ENCODE assay signal across 8 cellular contexts in the genomic region with DNA sequence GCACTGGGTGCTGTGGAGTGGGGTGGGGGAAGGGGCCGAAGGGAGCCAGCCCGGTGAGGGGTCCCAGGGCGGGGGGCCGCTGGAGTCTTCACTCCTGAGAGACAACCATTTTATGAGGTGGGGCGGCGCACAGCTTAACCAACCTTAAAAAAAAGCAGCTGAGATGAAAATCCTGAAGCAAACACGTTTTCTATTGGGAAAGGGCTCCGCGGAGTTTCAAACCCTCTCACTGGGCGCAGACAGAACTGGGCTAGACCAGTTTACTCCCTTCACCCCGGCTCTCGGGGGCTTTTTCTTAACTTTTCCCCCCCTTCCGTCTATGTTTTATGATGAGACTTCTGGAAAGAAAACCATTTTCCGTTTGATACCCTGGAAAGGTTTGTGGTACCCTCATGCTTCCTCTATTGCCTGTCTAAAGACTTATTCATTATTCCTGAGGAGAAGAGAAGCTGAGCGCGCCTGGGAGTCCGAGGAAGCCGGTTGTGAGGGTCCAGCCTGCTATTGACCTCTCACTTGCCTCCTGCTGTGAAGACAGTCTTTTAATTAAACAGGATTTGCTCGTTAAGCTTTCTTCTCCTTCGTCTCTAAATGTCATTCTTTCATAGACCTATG. TPM values are rescaled to one million over a fixed set of nuclear protein-coding genes. Genes with fewer than 3 reads are reported as not detected.
A peak's percentile ranks its signal among the peaks of the same experiment; 100 is the strongest.
DNase-seq lines count a peak whose midpoint lies in the region; ATAC-seq, FAIRE-seq and TF ChIP-seq lines count a peak whose summit lies in the region.

No MANE protein-coding gene starts in this region.

- H3K4me3 ChIP-seq in A549 (peak overlapping the region; percentile 78), SJSA1 (peak overlapping the region; percentile 66), foreskin fibroblast (ENCODE audit: low read depth in 1 of 2, low read length in 2 of 2) (peak overlapping the region; percentile 62 to 76)

- H3K27me3 ChIP-seq in SJSA1 (replicated peaks): no peaks in the 10 kb centered on the region

- DNase-seq in A549 (ENCODE audit: low read depth in 1 of 2, low spot score in 1 of 2): no peak
- peak in 1 of 2 experiments; percentile 47 for DNase-seq in SJSA1 (ENCODE audit: low read depth in 1 of 2, low spot score in 2 of 2)
- DNase-seq in foreskin fibroblast: no peak
- no peak for DNase-seq in progenitor cell of endocrine pancreas (ENCODE audit: low spot score, unreplicated experiment)
- DNase-seq in NAMALWA (ENCODE audit: low spot score): no peak
- DNase-seq in RCC 7860 (ENCODE audit: low spot score): no peak

- TF ChIP-seq POLR2A in A549 (IDR thresholded peaks at IDR 0.05; ENCODE audit: low read length) (no peak), GM19193 (IDR thresholded peaks at IDR 0.05; ENCODE audit: extremely low read depth, insufficient read depth, insufficient read length) (peak; percentile 3)

- TF ChIP-seq EP300 in A549 (IDR thresholded peaks at IDR 0.05): no peak

- H3K4me2 ChIP-seq in A549: peak overlapping the region; percentile 89

- H3K9me3 ChIP-seq in A549 (no peaks in the 10 kb centered on the region), SJSA1 (replicated peaks) (no peaks in the 10 kb centered on the region)

- no peak for TF ChIP-seq CTCF in A549 (IDR thresholded peaks at IDR 0.05)
- no peak for TF ChIP-seq CTCF in foreskin fibroblast (IDR thresholded peaks at IDR 0.05; ENCODE audit: low read depth, low read length)
- no peak for TF ChIP-seq CTCF in progenitor cell of endocrine pancreas (IDR thresholded peaks at IDR 0.05; ENCODE audit: unreplicated experiment)

- POLR2A ChIA-PET in A549 (lab: Yijun Ruan, JAX): interaction anchor here (0.6 to 2.7 kb wide), 8 partner anchors 76 to 291 kb away, joined by 3 to 39 read pairs (median 4); no protein-coding TSS in a partner anchor

- FAIRE-seq in A549 (lab: Jason Lieb, UNC) (no peak), RCC 7860 (lab: Jason Lieb, UNC) (no peak)

- H3K27ac ChIP-seq in A549 (peak overlapping the region; percentile 91 to 95), SJSA1 (peak overlapping the region; percentile 65)

- H3K4me1 ChIP-seq in A549 (peaks cover 31% of the 10 kb centered on the region), SJSA1 (replicated peaks) (peaks cover 22% of the 10 kb centered on the region)

- no peak overlapping the region for H3K4me3 Mint-ChIP-seq in progenitor cell of endocrine pancreas (ENCODE audit: low read depth)

- H3K27ac Mint-ChIP-seq in progenitor cell of endocrine pancreas: peak overlapping the region; percentile 7

- TF ChIP-seq RAD21 in A549 (conservative IDR thresholded peaks at IDR 0.05 in 1 of 2, IDR thresholded peaks at IDR 0.05 in 1 of 2): no peak

- H3K36me3 Mint-ChIP-seq in progenitor cell of endocrine pancreas (ENCODE audit: insufficient read depth): no peaks in the 10 kb centered on the region

- 2% methylated on average over 19 of the region's 20 CpGs for WGBS in A549 (ENCODE audit: missing lambda C conversion rate)

- no peaks in the 10 kb centered on the region for H3K9me3 Mint-ChIP-seq in progenitor cell of endocrine pancreas (ENCODE audit: low read depth)

- ATAC-seq in A549: peak in 1 of 2 experiments; percentile 5; a peak in 5 of 6 replicates
- no peak for ATAC-seq in HG03571 (IDR thresholded peaks at IDR 0.05; ENCODE audit: unreplicated experiment)

- CTCF ChIA-PET in A549 (lab: Yijun Ruan, JAX): interaction anchor here (0.7 to 10.3 kb wide), 74 partner anchors 9 to 894 kb away, joined by 3 to 536 read pairs (median 8); a partner anchor contains a TSS

- peaks cover 16% of the 10 kb centered on the region for H3K4me1 Mint-ChIP-seq in progenitor cell of endocrine pancreas (ENCODE audit: low read depth)

- H3K36me3 ChIP-seq in SJSA1: peaks cover 11% of the 10 kb centered on the region; the same call in 1 of the 2 replicates

- no peaks in the 10 kb centered on the region for H3K27me3 Mint-ChIP-seq in progenitor cell of endocrine pancreas

TF ChIP-seq in A549, 52 proteins besides CTCF, POLR2A, EP300 and RAD21:
- TF ChIP-seq GATA3 (IDR thresholded peaks at IDR 0.05; ENCODE audit: borderline replicate concordance) (0 out of 2 replicates have a peak, but pooled peaks have one; percentile 17), KDM1A (IDR thresholded peaks at IDR 0.05; ENCODE audit: low read depth) (no peak)

RNA-seq across cellular contexts. Expression of a gene that starts 0.5 kb away (rescaled TPM):
- 24.5 and 24.8 TPM in 2 replicates for polyA plus RNA-seq in A549 (2011; rRNA removed)
- polyA plus RNA-seq in A549 (2012; cell fraction: cytosol; rRNA removed): 18.0 and 21.0 TPM in 2 replicates
- 9.9 and 13.7 TPM in 2 replicates for polyA plus RNA-seq in A549 (2012; cell fraction: nucleus; rRNA removed)
- polyA plus RNA-seq in A549 (2017; fragmentation: RNase III; extraction: RNeasy Plus Mini Kit Qiagen cat#74134 plus additional on column Dnase treatment): 20.1 to 23.1 TPM (median 20.7 TPM) in 3 replicates
- 35.6 and 37.2 TPM in 2 replicates for polyA minus RNA-seq in A549 (2011; rRNA and poly(A)+ RNA removed)
- 8.6 and 12.9 TPM in 2 replicates for total RNA-seq in SJSA1 (2014; rRNA removed; shearing (Covaris generic))
- total RNA-seq in progenitor cell of endocrine pancreas: 20.2 and 20.7 TPM in 2 replicates

RNA-seq across cellular contexts. Expression of a gene that starts 10.9 kb away (rescaled TPM):
- polyA plus RNA-seq in A549 (2011; rRNA removed) (0.36 and 0.65 TPM in 2 replicates), A549 (2017; fragmentation: RNase III; extraction: RNeasy Plus Mini Kit Qiagen cat#74134 plus additional on column Dnase treatment) (1.6 to 2.6 TPM (median 1.8 TPM) in 3 replicates)
- 0.13 and 0.20 TPM in 2 replicates for polyA plus RNA-seq in A549 (2012; cell fraction: cytosol; rRNA removed)
- polyA plus RNA-seq in A549 (2012; cell fraction: nucleus; rRNA removed): 0.02 and 0.04 TPM in 2 replicates
- polyA minus RNA-seq in A549 (2011; rRNA and poly(A)+ RNA removed): 0.17 and 0.97 TPM in 2 replicates
- total RNA-seq in SJSA1 (2014; rRNA removed; shearing (Covaris generic)): 0.16 TPM in 1 of 2 replicates, not detected in the other
- total RNA-seq in progenitor cell of endocrine pancreas: 0.44 TPM in 1 of 2 replicates, not detected in the other
